In genomic region chr10:35341521-35341920, GRCh38 we compare ENCODE assay signal across 9 cellular contexts.
A peak's percentile ranks its signal among the peaks of the same experiment; 100 is the strongest.
DNase-seq lines count a peak whose midpoint lies in the region; ATAC-seq and TF ChIP-seq lines count a peak whose summit lies in the region.
"Had no signal": no experiment of that assay in that cellular context is flagged by ENCODE, and none has a peak within 500 bp of the region (broad histone marks: within the 10 kb centered on the region; RNA-seq: fewer than 3 reads in every experiment).

No MANE protein-coding gene starts in this region.

- H3K27me3 ChIP-seq in BLaER1 (peaks cover 9% of the 10 kb centered on the region), RWPE2 (ENCODE audit: insufficient read depth, poor library complexity, severe bottlenecking) (no peaks in the 10 kb centered on the region)

- H3K27ac ChIP-seq in BLaER1 (peak overlapping the region; percentile 57; the same call in 1 of the 2 replicates), RWPE2 (ENCODE audit: poor library complexity, severe bottlenecking) (peak overlapping the region; percentile 23), substantia nigra (ENCODE audit: low read depth, low read length, poor library complexity, severe bottlenecking) (no peak overlapping the region)

- H3K4me1 ChIP-seq in BLaER1: peaks cover 62% of the 10 kb centered on the region
- H3K4me1 ChIP-seq in RWPE2 (ENCODE audit: insufficient read depth, poor library complexity, severe bottlenecking): peaks cover 21% of the 10 kb centered on the region

- H3K36me3 ChIP-seq in BLaER1 (peaks cover 21% of the 10 kb centered on the region), RWPE2 (ENCODE audit: low read depth) (no peaks in the 10 kb centered on the region)

- DNase-seq in RWPE2 (ENCODE audit: low spot score): no peak
- no peak for DNase-seq in erythroblast (lab: John Stamatoyannopoulos, UW)
- DNase-seq in NCI-H1930 (lab: John Stamatoyannopoulos, UW): no peak
- DNase-seq in substantia nigra (lab: John Stamatoyannopoulos, UW): no peak
- DNase-seq in NCI-H774 (lab: John Stamatoyannopoulos, UW): no peak
- DNase-seq: Calu3 had no signal

- ATAC-seq in GM18909 (IDR thresholded peaks at IDR 0.05; ENCODE audit: poor library complexity, unreplicated experiment) (peak; percentile 84), HG02870 (IDR thresholded peaks at IDR 0.05; ENCODE audit: unreplicated experiment) (peak; percentile 66), RWPE2 (ENCODE audit: low read depth) (no peak)

- H3K4me2 ChIP-seq in BLaER1: peak overlapping the region; percentile 97

- H3K4me3 ChIP-seq in BLaER1: no peak overlapping the region
- no peak overlapping the region for H3K4me3 ChIP-seq in RWPE2 (ENCODE audit: severe bottlenecking)

- peaks cover 7% of the 10 kb centered on the region for H3K9me3 ChIP-seq in BLaER1
- H3K9me3 ChIP-seq in RWPE2 (ENCODE audit: severe bottlenecking): no peaks in the 10 kb centered on the region

- H4K20me1 ChIP-seq in BLaER1: peaks cover 89% of the 10 kb centered on the region

- no peak for TF ChIP-seq POLR2A in erythroblast (IDR thresholded peaks at IDR 0.05; ENCODE audit: low read length)

- no peak for TF ChIP-seq CTCF in RWPE2 (IDR thresholded peaks at IDR 0.05; ENCODE audit: poor library complexity, severe bottlenecking)

- no peak overlapping the region for H3K9ac ChIP-seq in BLaER1
